12 cellular contexts compared by ENCODE assay signal in genomic region chr4:174707277-174707676, GRCh38.
DNase-seq lines count a peak whose midpoint lies in the region; ATAC-seq and TF ChIP-seq lines count a peak whose summit lies in the region.
"Had no signal": no experiment of that assay in that cellular context is flagged by ENCODE, and none has a peak within 500 bp of the region (broad histone marks: within the 10 kb centered on the region; RNA-seq: fewer than 3 reads in every experiment).

No MANE protein-coding gene starts in this region.

- H3F3A ChIP-seq in PC-3 (ENCODE audit: low read length, unreplicated experiment), result no peaks in the 10 kb centered on the region

- H3K9me3 ChIP-seq in PC-3 (ENCODE audit: low read length), result no peaks in the 10 kb centered on the region
- no peaks in the 10 kb centered on the region for H3K9me3 ChIP-seq in upper lobe of left lung

- CTCF ChIA-PET in PC-3 (lab: Charles Lee), result interaction anchor here (0.6 kb wide), 1 partner anchor 13 kb away, joined by 3 read pairs; no protein-coding TSS in a partner anchor

- H3K27me3 ChIP-seq in PC-3 (ENCODE audit: low read length) (no peaks in the 10 kb centered on the region), upper lobe of left lung (no peaks in the 10 kb centered on the region)

- no peaks in the 10 kb centered on the region for H4K20me1 ChIP-seq in PC-3 (ENCODE audit: low read length)

- no peak for TF ChIP-seq POLR2A in upper lobe of left lung (IDR thresholded peaks at IDR 0.05)

- H3K4me3 ChIP-seq in PC-3 (ENCODE audit: low read length) (no peak overlapping the region), upper lobe of left lung (no peak overlapping the region)

- no peaks in the 10 kb centered on the region for H3K79me2 ChIP-seq in PC-3 (ENCODE audit: low read length)

- TF ChIP-seq CTCF in PC-3 (conservative IDR thresholded peaks at IDR 0.05; ENCODE audit: low read depth, low read length), result no peak
- no peak for TF ChIP-seq CTCF in upper lobe of left lung (IDR thresholded peaks at IDR 0.05)

- no peak overlapping the region for H3K9ac ChIP-seq in PC-3 (ENCODE audit: low read length)

- H3K4me1 ChIP-seq in PC-3 (ENCODE audit: insufficient read depth, low read length), result peaks cover 17% of the 10 kb centered on the region
- no peaks in the 10 kb centered on the region for H3K4me1 ChIP-seq in upper lobe of left lung

- no TSS peak for BruUV-seq in PC-3 (replicated peaks; lab: Mats Ljungman, UMichigan)

- H2AFZ ChIP-seq in PC-3 (ENCODE audit: low read length), result no peak overlapping the region

- DNase-seq in PC-3, result peak; percentile 7
- no peak for DNase-seq in hypothalamus (lab: John Stamatoyannopoulos, UW)
- no peak for DNase-seq in KG1 (lab: John Stamatoyannopoulos, UW)
- no peak for DNase-seq in upper lobe of left lung
- no peak for DNase-seq in stimulated activated naive CD4-positive, alpha-beta T cell treated with Interleukin-2 at 50 U/mL for 16 hours (lab: John Stamatoyannopoulos, UW)
- DNase-seq: activated T-cell treated with anti-CD3 and anti-CD28 coated beads, Interleukin-2, amount 50 U/mL, for 1 hour; Calu3; mammary epithelial cell; NCI-H82 had no signal

- peak; percentile 100 for ATAC-seq in GM18517 (IDR thresholded peaks at IDR 0.05; ENCODE audit: unreplicated experiment)
- ATAC-seq in GM19468 (IDR thresholded peaks at IDR 0.05; ENCODE audit: extremely low read depth, unreplicated experiment), result peak; percentile 98
- peak; percentile 95 for ATAC-seq in HG02970 (IDR thresholded peaks at IDR 0.05; ENCODE audit: low FRiP score, unreplicated experiment)
- peak; percentile 35; the same call in 1 of the 2 replicates for ATAC-seq in PC-3
- ATAC-seq in upper lobe of left lung (ENCODE audit: low FRiP score in 2 of 2), result no peak

- no peak for TF ChIP-seq EP300 in upper lobe of left lung (IDR thresholded peaks at IDR 0.05)

- no peak overlapping the region for H3K27ac ChIP-seq in PC-3 (ENCODE audit: low read length)
- no peak overlapping the region for H3K27ac ChIP-seq in upper lobe of left lung

- 78 to 83% methylated on average over 4 of the region's 4 CpGs for WGBS in upper lobe of left lung, 2 donors

- intact Hi-C loops in PC-3 (cut with micrococcal nuclease), result no loop called here

- H3K9me2 ChIP-seq in PC-3 (replicated peaks; ENCODE audit: low read length), result no peaks in the 10 kb centered on the region

- H3K36me3 ChIP-seq in PC-3 (ENCODE audit: low read depth, low read length) (no peaks in the 10 kb centered on the region), upper lobe of left lung (no peaks in the 10 kb centered on the region)

- no peak overlapping the region for H3K4me2 ChIP-seq in PC-3 (ENCODE audit: low read length)

- POLR2A ChIA-PET in PC-3 (lab: Charles Lee; ENCODE audit: unreplicated experiment), result no interaction called here

Comparison
In these comparisons a context has a peak if more than half of its experiments do, and no peak if none do; other contexts are left out.
1. ATAC-seq: peak in GM18517 (single experiment), GM19468 (single experiment), HG02970 (single experiment) and PC-3 (single experiment); none in upper lobe of left lung (0 of 2).